8 cellular contexts compared by ENCODE assay signal in genomic region chr11:1382831-1383607, GRCh38. TPM values are rescaled to one million over a fixed set of nuclear protein-coding genes. Genes with fewer than 3 reads are reported as not detected.
DNase-seq lines count a peak whose midpoint lies in the region; ATAC-seq and TF ChIP-seq lines count a peak whose summit lies in the region.

No MANE protein-coding gene starts in this region.

- H3K4me1 ChIP-seq in RWPE2 (ENCODE audit: insufficient read depth, poor library complexity, severe bottlenecking): no peaks in the 10 kb centered on the region
- H3K4me1 ChIP-seq in gastroesophageal sphincter: peaks cover 0 to 13% (median 3%) of the 10 kb centered on the region in 3 donors
- H3K4me1 ChIP-seq in neuronal stem cell (ENCODE audit: control insufficient read depth in 2 of 2, insufficient read depth in 1 of 2, low read depth in 1 of 2, low read length in 2 of 2): peaks cover 2 to 25% of the 10 kb centered on the region in 2 donors
- H3K4me1 ChIP-seq in stomach smooth muscle (ENCODE audit: control insufficient read depth, insufficient read depth, low read length): peaks cover 8% of the 10 kb centered on the region

- H3K4me3 ChIP-seq in AG09309 (ENCODE audit: control insufficient read depth, low read depth, low read length): peak overlapping the region; percentile 66
- peak overlapping the region; percentile 39 for H3K4me3 ChIP-seq in RWPE2 (ENCODE audit: severe bottlenecking)
- peak overlapping the region; percentile 44 to 64 for H3K4me3 ChIP-seq in gastroesophageal sphincter
- H3K4me3 ChIP-seq in neuronal stem cell (ENCODE audit: low read length in 2 of 2): peak overlapping the region; percentile 37 to 82
- H3K4me3 ChIP-seq in stomach smooth muscle (ENCODE audit: low read length in 2 of 2): peak overlapping the region; percentile 66 to 74

- no peak for DNase-seq in AG09309 (ENCODE audit: low read depth)
- peak; percentile 22 for DNase-seq in HT1080 (ENCODE audit: low read depth)
- no peak for DNase-seq in RWPE2 (ENCODE audit: low spot score)
- peak; percentile 71 for DNase-seq in activated gamma-delta T cell treated with anti-CD3 and anti-CD28 coated beads, Interleukin-2, amount 50 U/mL, for 16 hours (ENCODE audit: low read depth)
- DNase-seq in neuronal stem cell (ENCODE audit: low spot score): no peak

- H3K4ac ChIP-seq in neuronal stem cell (ENCODE audit: low read length): peak overlapping the region; percentile 44

- TF ChIP-seq CTCF in AG09309 (IDR thresholded peaks at IDR 0.05; ENCODE audit: control insufficient read depth, insufficient read depth, low read depth, low read length, missing control alignments): no peak
- TF ChIP-seq CTCF in RWPE2 (IDR thresholded peaks at IDR 0.05; ENCODE audit: poor library complexity, severe bottlenecking): no peak
- peak in 3 of 4 experiments; percentile 21 to 27 (median 25) for TF ChIP-seq CTCF in gastroesophageal sphincter (IDR thresholded peaks at IDR 0.05)

- peak overlapping the region; percentile 96 for H2AK5ac ChIP-seq in neuronal stem cell (ENCODE audit: low read depth, low read length)

- peak overlapping the region; percentile 73 for H2BK12ac ChIP-seq in neuronal stem cell (ENCODE audit: low read length)

- no peak overlapping the region for H3K27ac ChIP-seq in RWPE2 (ENCODE audit: poor library complexity, severe bottlenecking)
- H3K27ac ChIP-seq in gastroesophageal sphincter: peak overlapping the region; percentile 22 to 89 (median 83)
- H3K27ac ChIP-seq in neuronal stem cell (replicated peaks; ENCODE audit: low read length): peak overlapping the region; percentile 54
- peak overlapping the region; percentile 58 for H3K27ac ChIP-seq in stomach smooth muscle (ENCODE audit: low read length)

- H3K36me3 ChIP-seq in RWPE2 (ENCODE audit: low read depth) (no peaks in the 10 kb centered on the region), gastroesophageal sphincter (no peaks in the 10 kb centered on the region), neuronal stem cell (replicated peaks in 1 of 2; ENCODE audit: control insufficient read depth in 2 of 2, insufficient read depth in 2 of 2, low read length in 2 of 2) (no peaks in the 10 kb centered on the region), stomach smooth muscle (ENCODE audit: control insufficient read depth in 2 of 2, insufficient read depth in 2 of 2, low read length in 2 of 2) (no peaks in the 10 kb centered on the region)

- peak overlapping the region; percentile 40 for H2BK5ac ChIP-seq in neuronal stem cell (ENCODE audit: low read length)

- ATAC-seq in GM19372 (IDR thresholded peaks at IDR 0.05; ENCODE audit: low read depth, unreplicated experiment) (peak; percentile 88), RWPE2 (ENCODE audit: low read depth) (peak; percentile 82), gastroesophageal sphincter (peak; percentile 94)

- H2BK15ac ChIP-seq in neuronal stem cell (ENCODE audit: low read length): peak overlapping the region; percentile 97

- TF ChIP-seq POLR2A in gastroesophageal sphincter (IDR thresholded peaks at IDR 0.05): no peak

- peak overlapping the region; percentile 91 for H2BK120ac ChIP-seq in neuronal stem cell (ENCODE audit: low read depth, low read length)

- H3K27me3 ChIP-seq in RWPE2 (ENCODE audit: insufficient read depth, poor library complexity, severe bottlenecking) (no peaks in the 10 kb centered on the region), gastroesophageal sphincter (no peaks in the 10 kb centered on the region), neuronal stem cell (ENCODE audit: control insufficient read depth in 3 of 3, insufficient read depth in 3 of 3, low read depth in 1 of 3, low read length in 3 of 3) (peaks cover 0 to 10% (median 0%) of the 10 kb centered on the region in 3 experiments), stomach smooth muscle (ENCODE audit: control insufficient read depth in 1 of 2, insufficient read depth in 2 of 2, low read length in 2 of 2) (no peaks in the 10 kb centered on the region)

- peak overlapping the region; percentile 84 for H3K14ac ChIP-seq in neuronal stem cell (ENCODE audit: low read length)

- peak overlapping the region; percentile 97 for H2AFZ ChIP-seq in neuronal stem cell (ENCODE audit: low read length)

- no peak overlapping the region for H4K8ac ChIP-seq in neuronal stem cell (ENCODE audit: low read depth, low read length)

- H3K79me1 ChIP-seq in neuronal stem cell (ENCODE audit: low read depth, low read length): no peaks in the 10 kb centered on the region

- no CpG with 5 or more reads among the region's 56 CpGs for WGBS in gastroesophageal sphincter (ENCODE audit: low coverage in 1 of 2), 2 donors
- WGBS in neuronal stem cell (ENCODE audit: extremely low coverage in 2 of 2, insufficient read length in 2 of 2, insufficient replicate concordance in 1 of 2), 2 donors: no CpG with 5 or more reads among the region's 56 CpGs

- H3K18ac ChIP-seq in neuronal stem cell (ENCODE audit: low read length): peak overlapping the region; percentile 99

- H3K4me2 ChIP-seq in neuronal stem cell (ENCODE audit: insufficient read depth, low read length, poor library complexity, severe bottlenecking): peak overlapping the region; percentile 60

- H4K91ac ChIP-seq in neuronal stem cell (ENCODE audit: low read depth, low read length, poor library complexity): no peak overlapping the region

- H3K23ac ChIP-seq in neuronal stem cell (ENCODE audit: low read depth, low read length, poor library complexity): peak overlapping the region; percentile 91

- H3K9ac ChIP-seq in neuronal stem cell (ENCODE audit: low read depth, low read length, poor library complexity) (peak overlapping the region; percentile 93), stomach smooth muscle (ENCODE audit: low read length in 2 of 2) (peak overlapping the region; percentile 62 to 73)

- no peak for TF ChIP-seq EP300 in gastroesophageal sphincter (IDR thresholded peaks at IDR 0.05)

- H3K9me3 ChIP-seq in RWPE2 (ENCODE audit: severe bottlenecking): no peaks in the 10 kb centered on the region
- no peaks in the 10 kb centered on the region for H3K9me3 ChIP-seq in gastroesophageal sphincter
- H3K9me3 ChIP-seq in neuronal stem cell (replicated peaks in 1 of 2; ENCODE audit: control insufficient read depth in 2 of 2, insufficient read depth in 1 of 2, low read depth in 1 of 2, low read length in 2 of 2): no peaks in the 10 kb centered on the region
- no peaks in the 10 kb centered on the region for H3K9me3 ChIP-seq in stomach smooth muscle (ENCODE audit: control insufficient read depth in 2 of 2, low read length in 2 of 2)

RNA-seq across cellular contexts. Expression of gene BRSK2, which starts 6.7 kb away (rescaled TPM):
- total RNA-seq in HT1080 (2014; rRNA removed; shearing (Covaris generic)): 0.58 and 0.84 TPM in 2 replicates
- polyA plus RNA-seq in HT1080 (2015; cell fraction: cytosol; rRNA removed): 0.13 and 0.51 TPM in 2 replicates
- polyA plus RNA-seq in HT1080 (2015; cell fraction: nucleus; rRNA removed): 0.58 and 1.9 TPM in 2 replicates
- 1 to 10 TPM; 1.4 to 8.6 (median 2.0) TPM for total RNA-seq in gastroesophageal sphincter
- 24.4 TPM for polyA plus RNA-seq in neuronal stem cell (2013, experiment 1 of 2)
- 23.0 TPM for polyA plus RNA-seq in neuronal stem cell (2013, experiment 2 of 2)

Comparison
In these comparisons a context has a peak if more than half of its experiments do, and no peak if none do; other contexts are left out.
1. DNase-seq: peak in HT1080 (single experiment) and activated gamma-delta T cell treated with anti-CD3 and anti-CD28 coated beads, Interleukin-2, amount 50 U/mL, for 16 hours (single experiment); none in AG09309 (single experiment), RWPE2 (single experiment) and neuronal stem cell (single experiment).
2. CTCF ChIP-seq: peak in gastroesophageal sphincter (3 of 4); none in AG09309 (single experiment) and RWPE2 (single experiment).
3. Peak in every context shown above with its lines, with median percentiles within 50 percentile points of each other: H3K4me3 ChIP-seq and ATAC-seq.